ENCODE assay signal across 1 cellular context in genomic region chr22:21918466-21919185, GRCh38.
TF ChIP-seq lines count a peak whose summit lies in the region.

No MANE protein-coding gene starts in this region.

TF ChIP-seq in SK-N-SH treated with all-trans-retinoic acid at 6 μM for 48 hours, 23 proteins besides CTCF, POLR2A, EP300 and RAD21 (continued from another document):
- TF ChIP-seq, protein P1, sequence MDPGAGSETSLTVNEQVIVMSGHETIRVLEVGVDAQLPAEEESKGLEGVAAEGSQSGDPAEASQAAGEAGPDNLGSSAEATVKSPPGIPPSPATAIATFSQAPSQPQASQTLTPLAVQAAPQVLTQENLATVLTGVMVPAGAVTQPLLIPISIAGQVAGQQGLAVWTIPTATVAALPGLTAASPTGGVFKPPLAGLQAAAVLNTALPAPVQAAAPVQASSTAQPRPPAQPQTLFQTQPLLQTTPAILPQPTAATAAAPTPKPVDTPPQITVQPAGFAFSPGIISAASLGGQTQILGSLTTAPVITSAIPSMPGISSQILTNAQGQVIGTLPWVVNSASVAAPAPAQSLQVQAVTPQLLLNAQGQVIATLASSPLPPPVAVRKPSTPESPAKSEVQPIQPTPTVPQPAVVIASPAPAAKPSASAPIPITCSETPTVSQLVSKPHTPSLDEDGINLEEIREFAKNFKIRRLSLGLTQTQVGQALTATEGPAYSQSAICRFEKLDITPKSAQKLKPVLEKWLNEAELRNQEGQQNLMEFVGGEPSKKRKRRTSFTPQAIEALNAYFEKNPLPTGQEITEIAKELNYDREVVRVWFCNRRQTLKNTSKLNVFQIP (CRISPR knock-in tag; IDR thresholded peaks at IDR 0.05; ENCODE audit: borderline replicate concordance, low read depth): no peak
- TF ChIP-seq ZNF565 (CRISPR knock-in tag; conservative IDR thresholded peaks at IDR 0.05; ENCODE audit: low read depth): no peak
